In the genomic region with DNA sequence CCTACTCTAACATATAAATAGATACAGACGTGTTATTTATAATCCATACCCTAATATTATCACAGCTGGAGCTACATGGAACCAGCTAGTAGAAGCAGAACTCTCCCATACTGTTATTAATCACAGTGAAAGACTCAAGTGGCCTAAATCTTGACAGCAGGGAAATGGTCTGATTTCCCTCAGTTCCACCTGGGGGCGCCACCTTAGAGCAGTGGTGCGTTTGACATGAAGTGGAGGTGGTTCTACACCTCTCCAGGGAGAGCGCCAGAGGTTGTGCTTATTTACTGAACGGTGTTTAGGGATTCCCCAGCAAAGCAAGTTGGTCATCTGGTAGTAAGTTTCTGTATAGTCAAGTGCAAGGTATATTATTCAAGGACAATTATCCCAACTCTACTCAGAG, we compare ENCODE assay signal across 30 cellular contexts. TPM values are rescaled to one million over a fixed set of nuclear protein-coding genes. Genes with fewer than 3 reads are reported as not detected.
DNase-seq lines count a peak whose midpoint lies in the region; ATAC-seq and TF ChIP-seq lines count a peak whose summit lies in the region.
"Had no signal": no experiment of that assay in that cellular context is flagged by ENCODE, and none has a peak within 500 bp of the region (broad histone marks: within the 10 kb centered on the region; RNA-seq: fewer than 3 reads in every experiment).

No MANE protein-coding gene starts in this region.

- intact Hi-C loops in left colon (cut with DNase I, micrococcal nuclease): no loop called here

- CTCF ChIA-PET in HEK293T (lab: Yijun Ruan, JAX): interaction anchor here (0.5 to 1.0 kb wide), 2 partner anchors 92 to 96 kb away, joined by 3 read pairs; no protein-coding TSS in a partner anchor

- no peaks in the 10 kb centered on the region for H3K36me3 ChIP-seq in WERI-Rb-1
- no peaks in the 10 kb centered on the region for H3K36me3 ChIP-seq in kidney epithelial cell (ENCODE audit: control insufficient read depth, insufficient read depth, low read length)
- no peaks in the 10 kb centered on the region for H3K36me3 ChIP-seq in MG63
- H3K36me3 ChIP-seq: BE2C, HAP-1, pancreas had no signal

- H3K27me3 ChIP-seq in WERI-Rb-1 (ENCODE audit: insufficient read depth, low read depth, severe bottlenecking): no peaks in the 10 kb centered on the region
- no peaks in the 10 kb centered on the region for H3K27me3 ChIP-seq in kidney epithelial cell (ENCODE audit: control insufficient read depth, insufficient read depth, low read length)
- H3K27me3 ChIP-seq in MG63: no peaks in the 10 kb centered on the region; the same call in 1 of the 2 replicates
- H3K27me3 ChIP-seq: pancreas had no signal

- ATAC-seq in left colon: no peak
- ATAC-seq: activated T-cell treated with anti-CD3 and anti-CD28 coated beads, Interleukin-2, amount 50 U/mL, for 4 hours; left cardiac atrium; naive thymus-derived CD4-positive, alpha-beta T cell; pancreas; right cardiac atrium had no signal

- DNase-seq in DMS53 (lab: John Stamatoyannopoulos, UW) (peak; percentile 37), DMS53 treated with DMSO at 0.1 percent for 48 hours (lab: John Stamatoyannopoulos, UW; ENCODE audit: unreplicated experiment) (no peak), HEK293T (ENCODE audit: extremely low spot score) (peak; percentile 32), WERI-Rb-1 (no peak), kidney epithelial cell (ENCODE audit: low read depth) (no peak), MG63 (no peak), left colon (no peak)
- DNase-seq in activated CD4-positive, alpha-beta T cell treated with anti-CD3 and anti-CD28 coated beads, Interleukin-2, amount 50 U/mL, for 48 hours: no peak
- DNase-seq: activated CD4-positive, alpha-beta memory T cell treated with anti-CD3 and anti-CD28 coated beads, Interleukin-2, amount 10 ng/mL, durations not matched to agents 7 days and 5 days; activated naive CD4-positive, alpha-beta T cell treated with anti-CD3 and anti-CD28 coated beads, Interleukin-2, amount 10 ng/mL, durations not matched to agents 7 days and 5 days; activated T-cell treated with anti-CD3 and anti-CD28 coated beads, Interleukin-2, amount 50 U/mL, for 4 hours; anterior cingulate cortex; BE2C; erythroblast; Kasumi-1; left cardiac atrium; naive thymus-derived CD4-positive, alpha-beta T cell; NCI-H1105 treated with DMSO at 0.1 percent for 48 hours; pancreas; right cardiac atrium; SIG-M5; stimulated activated CD8-positive, alpha-beta memory T cell treated with anti-CD3 and anti-CD28 coated beads, Interleukin-4, amount 100 ng/mL, for 48 hours had no signal

- H3K27ac ChIP-seq in WERI-Rb-1: no peak overlapping the region
- H3K27ac ChIP-seq: pancreas had no signal

- POLR2A ChIA-PET in HEK293T (lab: Yijun Ruan, JAX): interaction anchor here (0.6 kb wide), 1 partner anchor 16 kb away, joined by 3 read pairs; no protein-coding TSS in a partner anchor

- TF ChIP-seq CTCF in WERI-Rb-1 (IDR thresholded peaks at IDR 0.05; ENCODE audit: low read depth, low read length): 0 out of 2 replicates have a peak, but pooled peaks have one; percentile 27
- TF ChIP-seq CTCF in kidney epithelial cell (IDR thresholded peaks at IDR 0.05; ENCODE audit: insufficient read depth, low read length, poor library complexity, severe bottlenecking): peak; percentile 11

- H3K9me3 ChIP-seq in WERI-Rb-1 (ENCODE audit: severe bottlenecking): no peaks in the 10 kb centered on the region
- no peaks in the 10 kb centered on the region for H3K9me3 ChIP-seq in MG63
- H3K9me3 ChIP-seq: BE2C, HAP-1, pancreas had no signal

- H3K4me3 ChIP-seq in WERI-Rb-1 (ENCODE audit: low read depth, low read length) (no peak overlapping the region), kidney epithelial cell (ENCODE audit: low read depth, low read length) (no peak overlapping the region), MG63 (no peak overlapping the region)
- H3K4me3 ChIP-seq: HAP-1, pancreas had no signal

TF ChIP-seq in HEK293T, 16 proteins besides CTCF, POLR2A, EP300 and RAD21:
- TF ChIP-seq CTBP1 (IDR thresholded peaks at IDR 0.05; ENCODE audit: borderline replicate concordance) (no peak), FOXM1 (IDR thresholded peaks at IDR 0.05; ENCODE audit: borderline replicate concordance) (no peak), NFRKB (IDR thresholded peaks at IDR 0.05) (no peak), SP1 (IDR thresholded peaks at IDR 0.05) (no peak), FOXA1 (IDR thresholded peaks at IDR 0.05) (no peak), L3MBTL2 (conservative IDR thresholded peaks at IDR 0.05) (no peak), ZNF384 (IDR thresholded peaks at IDR 0.05) (no peak), LEF1 (IDR thresholded peaks at IDR 0.05; ENCODE audit: borderline replicate concordance) (no peak), ARNT (IDR thresholded peaks at IDR 0.05) (no peak)
- TF ChIP-seq, protein P1, sequence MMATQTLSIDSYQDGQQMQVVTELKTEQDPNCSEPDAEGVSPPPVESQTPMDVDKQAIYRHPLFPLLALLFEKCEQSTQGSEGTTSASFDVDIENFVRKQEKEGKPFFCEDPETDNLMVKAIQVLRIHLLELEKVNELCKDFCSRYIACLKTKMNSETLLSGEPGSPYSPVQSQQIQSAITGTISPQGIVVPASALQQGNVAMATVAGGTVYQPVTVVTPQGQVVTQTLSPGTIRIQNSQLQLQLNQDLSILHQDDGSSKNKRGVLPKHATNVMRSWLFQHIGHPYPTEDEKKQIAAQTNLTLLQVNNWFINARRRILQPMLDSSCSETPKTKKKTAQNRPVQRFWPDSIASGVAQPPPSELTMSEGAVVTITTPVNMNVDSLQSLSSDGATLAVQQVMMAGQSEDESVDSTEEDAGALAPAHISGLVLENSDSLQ (IDR thresholded peaks at IDR 0.05): no peak

RNA-seq across cellular contexts. Expression of a gene that starts 17.6 kb away (rescaled TPM):
- total RNA-seq in kidney epithelial cell (not detected in 2 replicates), left colon (not detected)
- total RNA-seq in MG63 (2014; rRNA removed; shearing (Covaris generic); ENCODE audit: low replicate concordance): not detected in 2 replicates
- total RNA-seq: A172; activated CD4-positive, alpha-beta memory T cell treated with anti-CD3 and anti-CD28 coated beads, Interleukin-2, amount 10 ng/mL, durations not matched to agents 7 days and 5 days; activated T-cell treated with anti-CD3 and anti-CD28 coated beads, Interleukin-2, amount 50 U/mL, for 4 hours; cardiac septum; dermis microvascular lymphatic vessel endothelial cell; frontal cortex; HT1080; left cardiac atrium; mesenteric fat pad; pancreas; right cardiac atrium; T-helper 1 cell treated with Interleukin-12 subunit alpha and Interleukin-12 subunit beta and Interleukin-4 antibody, amounts not matched to agents 30 ng/mL and 1 ng/mL, for 36 hours had no signal

RNA-seq across cellular contexts. Expression of a gene that starts 37.0 kb away (rescaled TPM):
- total RNA-seq in kidney epithelial cell (not detected in 2 replicates), left colon (not detected)
- not detected in 2 replicates for total RNA-seq in MG63 (2014; rRNA removed; shearing (Covaris generic); ENCODE audit: low replicate concordance)
- total RNA-seq: A172; activated CD4-positive, alpha-beta memory T cell treated with anti-CD3 and anti-CD28 coated beads, Interleukin-2, amount 10 ng/mL, durations not matched to agents 7 days and 5 days; activated T-cell treated with anti-CD3 and anti-CD28 coated beads, Interleukin-2, amount 50 U/mL, for 4 hours; cardiac septum; dermis microvascular lymphatic vessel endothelial cell; frontal cortex; HT1080; left cardiac atrium; mesenteric fat pad; naive thymus-derived CD4-positive, alpha-beta T cell; pancreas; right cardiac atrium; T-helper 1 cell treated with Interleukin-12 subunit alpha and Interleukin-12 subunit beta and Interleukin-4 antibody, amounts not matched to agents 30 ng/mL and 1 ng/mL, for 36 hours had no signal

RNA-seq across cellular contexts. Expression of a gene that starts 50.5 kb away (rescaled TPM):
- total RNA-seq in kidney epithelial cell: 0.38 and 0.55 TPM in 2 replicates
- total RNA-seq in MG63 (2014; rRNA removed; shearing (Covaris generic); ENCODE audit: low replicate concordance): not detected in 2 replicates
- 10 to 100 TPM; 22.1 to 24.9 TPM for total RNA-seq in left colon
- total RNA-seq: A172; activated CD4-positive, alpha-beta memory T cell treated with anti-CD3 and anti-CD28 coated beads, Interleukin-2, amount 10 ng/mL, durations not matched to agents 7 days and 5 days; dermis microvascular lymphatic vessel endothelial cell; HT1080; T-helper 1 cell treated with Interleukin-12 subunit alpha and Interleukin-12 subunit beta and Interleukin-4 antibody, amounts not matched to agents 30 ng/mL and 1 ng/mL, for 36 hours had no signal

Comparison
In these comparisons a context has a peak if more than half of its experiments do, and no peak if none do; other contexts are left out.
1. DNase-seq: peak in DMS53 (single experiment) and HEK293T (single experiment); none in DMS53 treated with DMSO at 0.1 percent for 48 hours (single experiment), WERI-Rb-1 (single experiment), kidney epithelial cell (single experiment), MG63 (single experiment), activated CD4-positive, alpha-beta T cell treated with anti-CD3 and anti-CD28 coated beads, Interleukin-2, amount 50 U/mL, for 48 hours (0 of 2) and left colon (0 of 2).
2. RNA of a gene that starts 50.5 kb away (total RNA-seq): 22.1 to 24.9 TPM in left colon; 0.38 to 0.55 TPM in kidney epithelial cell and not detected in MG63; every median in the first group is over 10 times any median in the second.